ENCODE assay signal across 1 cellular context in genomic region chr13:105915451-105915850, GRCh38.
TF ChIP-seq lines count a peak whose summit lies in the region.

No MANE protein-coding gene starts in this region.

TF ChIP-seq in IMR-90, 13 proteins besides CTCF, POLR2A, EP300 and RAD21 (continued from another document):
- TF ChIP-seq USF2 (IDR thresholded peaks at IDR 0.05; ENCODE audit: low read depth, low read length), result no peak
- TF ChIP-seq MAFK (IDR thresholded peaks at IDR 0.05; ENCODE audit: low read depth, low read length), result no peak
- no peak for TF ChIP-seq MAZ (IDR thresholded peaks at IDR 0.05; ENCODE audit: borderline replicate concordance, low read depth, low read length)
- TF ChIP-seq CHD1 (IDR thresholded peaks at IDR 0.05; ENCODE audit: low read depth, low read length), result no peak
- no peak for TF ChIP-seq RFX5 (IDR thresholded peaks at IDR 0.05; ENCODE audit: low read depth, low read length)
- TF ChIP-seq BHLHE40 (IDR thresholded peaks at IDR 0.05; ENCODE audit: low read depth, low read length), result no peak
